ENCODE assay signal across 11 cellular contexts in the genomic region with DNA sequence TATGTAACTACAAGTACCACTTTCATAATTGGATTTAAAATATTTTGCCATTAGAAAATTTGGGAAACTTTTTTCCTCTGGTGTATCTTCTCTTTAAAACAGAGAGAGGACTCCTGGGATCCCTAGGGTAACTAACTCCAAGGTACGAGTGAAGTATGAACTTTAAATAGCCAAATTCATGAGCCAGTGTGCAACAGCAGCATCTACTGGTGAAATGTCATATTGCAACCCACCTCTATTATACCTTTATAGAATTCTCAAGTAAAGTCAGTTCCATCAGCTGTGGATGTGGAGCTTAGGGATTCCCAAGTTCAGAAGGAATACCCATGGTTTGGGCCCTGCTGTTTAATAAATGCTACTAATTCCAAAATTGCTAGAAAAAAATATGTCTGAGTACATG.
DNase-seq lines count a peak whose midpoint lies in the region; ATAC-seq, FAIRE-seq and TF ChIP-seq lines count a peak whose summit lies in the region.
"Had no signal": no experiment of that assay in that cellular context is flagged by ENCODE, and none has a peak within 500 bp of the region (broad histone marks: within the 10 kb centered on the region; RNA-seq: fewer than 3 reads in every experiment).

No MANE protein-coding gene starts in this region.

- H3K4me2 ChIP-seq in Loucy (ENCODE audit: low read depth, low read length, poor library complexity, severe bottlenecking) (no peak overlapping the region), endothelial cell of umbilical vein (ENCODE audit: insufficient read depth, low read length) (no peak overlapping the region)

- H3K4me1 Mint-ChIP-seq in progenitor cell of endocrine pancreas (ENCODE audit: low read depth) (no peaks in the 10 kb centered on the region), T-helper 17 cell (no peaks in the 10 kb centered on the region)

- H3K79me2 ChIP-seq in Loucy (ENCODE audit: insufficient read depth, low read length), result no peaks in the 10 kb centered on the region
- H3K79me2 ChIP-seq in endothelial cell of umbilical vein (ENCODE audit: control insufficient read depth, insufficient read depth, low read length), result no peaks in the 10 kb centered on the region

- no peak overlapping the region for H3K27ac ChIP-seq in endothelial cell of umbilical vein (ENCODE audit: insufficient read depth, low read depth, low read length)

- H3K9me2 ChIP-seq in Loucy (replicated peaks; ENCODE audit: low read depth, low read length), result no peaks in the 10 kb centered on the region

- no peaks in the 10 kb centered on the region for H3K36me3 ChIP-seq in Loucy (ENCODE audit: insufficient read depth, low read length)
- peaks cover 2 to 29% of the 10 kb centered on the region in 2 experiments for H3K36me3 ChIP-seq in endothelial cell of umbilical vein (ENCODE audit: control insufficient read depth in 2 of 2, extremely low read depth in 1 of 2, insufficient read depth in 2 of 2, low read length in 2 of 2)

- H3K27ac Mint-ChIP-seq in progenitor cell of endocrine pancreas (no peak overlapping the region), T-helper 17 cell (no peak overlapping the region)

- no peak overlapping the region for H3K4me3 ChIP-seq in GM12865 (ENCODE audit: low read depth, low read length)
- H3K4me3 ChIP-seq in Loucy (ENCODE audit: low read length, poor library complexity, severe bottlenecking), result no peak overlapping the region
- H3K4me3 ChIP-seq in endothelial cell of umbilical vein (replicated peaks in 1 of 3; ENCODE audit: insufficient read depth in 1 of 3, low read depth in 1 of 3, low read length in 3 of 3), result no peak overlapping the region

- FAIRE-seq in endothelial cell of umbilical vein (lab: Jason Lieb, UNC), result no peak

- CTCF ChIA-PET in endothelial cell of umbilical vein (lab: Charles Lee), result no interaction called here

- TF ChIP-seq CTCF in GM12865 (IDR thresholded peaks at IDR 0.05; ENCODE audit: insufficient read depth, low read depth, low read length, missing control alignments) (peak; percentile 29), Loucy (conservative IDR thresholded peaks at IDR 0.05; ENCODE audit: low read length) (peak; percentile 46), endothelial cell of umbilical vein (IDR thresholded peaks at IDR 0.05; ENCODE audit: extremely low read depth in 1 of 2, insufficient read depth in 1 of 2, low read depth in 1 of 2, low read length in 2 of 2) (peak; percentile 22), progenitor cell of endocrine pancreas (IDR thresholded peaks at IDR 0.05; ENCODE audit: unreplicated experiment) (peak; percentile 26)

- POLR2A ChIA-PET in endothelial cell of umbilical vein (lab: Charles Lee), result no interaction called here

- peaks cover 3% of the 10 kb centered on the region for H3K9me3 Mint-ChIP-seq in progenitor cell of endocrine pancreas (ENCODE audit: low read depth)

- H3K4me3 Mint-ChIP-seq in progenitor cell of endocrine pancreas (ENCODE audit: low read depth) (no peak overlapping the region), T-helper 17 cell (no peak overlapping the region)

- H4K20me1 ChIP-seq in Loucy (ENCODE audit: insufficient read depth, low read length, poor library complexity, severe bottlenecking), result no peaks in the 10 kb centered on the region
- no peaks in the 10 kb centered on the region for H4K20me1 ChIP-seq in endothelial cell of umbilical vein (replicated peaks; ENCODE audit: control insufficient read depth, extremely low read depth, insufficient read depth, low read length)

- H3F3A ChIP-seq in Loucy (ENCODE audit: low read depth), result no peaks in the 10 kb centered on the region

- no peaks in the 10 kb centered on the region for H3K9me1 ChIP-seq in endothelial cell of umbilical vein (replicated peaks; ENCODE audit: control insufficient read depth, extremely low read depth, insufficient read depth, low read length)

- no peak for TF ChIP-seq POLR2A in endothelial cell of umbilical vein (IDR thresholded peaks at IDR 0.05; ENCODE audit: low read depth, low read length)

- intact Hi-C loops in endothelial cell of umbilical vein (cut with micrococcal nuclease), result loop anchor here (5.0 to 10.0 kb wide), 2 partner anchors 813 to 956 kb away; no protein-coding TSS in a partner anchor

- H3K9me3 ChIP-seq in Loucy (ENCODE audit: insufficient read depth, low read depth, low read length), result peaks cover 3% of the 10 kb centered on the region; the same call in 1 of the 2 replicates
- H3K9me3 ChIP-seq in endothelial cell of umbilical vein (replicated peaks; ENCODE audit: control insufficient read depth, insufficient read depth, low read length), result no peaks in the 10 kb centered on the region
- H3K9me3 ChIP-seq in T-helper 17 cell (ENCODE audit: control insufficient read depth, low read length, poor library complexity, severe bottlenecking), result no peaks in the 10 kb centered on the region

- dilution Hi-C loops in endothelial cell of umbilical vein (cut with MboI; ENCODE audit: extremely low pct_ligation_motif_present, low sequenced_read_pairs), result no loop called here

- no TSS peak for BruUV-seq in endothelial cell of umbilical vein (replicated peaks; lab: Mats Ljungman, UMichigan)

- peak; percentile 7 for DNase-seq in GM12865 (ENCODE audit: low read depth)
- DNase-seq in endothelial cell of umbilical vein (ENCODE audit: low read depth, low spot score), result no peak
- DNase-seq in progenitor cell of endocrine pancreas (ENCODE audit: low spot score, unreplicated experiment), result no peak
- DNase-seq in mesenteric fat pad (ENCODE audit: low spot score), result no peak
- DNase-seq in T-helper 17 cell, result no peak
- DNase-seq: cortex of kidney, HCEC 1CT, hippocampal formation, NCI-H526 had no signal

- H3K9ac ChIP-seq in Loucy (ENCODE audit: low read depth, low read length, poor library complexity, severe bottlenecking) (no peak overlapping the region), endothelial cell of umbilical vein (replicated peaks; ENCODE audit: extremely low read depth, insufficient read depth, low read length) (no peak overlapping the region)

- ATAC-seq in GM19023 (IDR thresholded peaks at IDR 0.05; ENCODE audit: unreplicated experiment), result no peak
- no peak for ATAC-seq in T-helper 17 cell

- H3K36me3 Mint-ChIP-seq in progenitor cell of endocrine pancreas (ENCODE audit: insufficient read depth) (no peaks in the 10 kb centered on the region), T-helper 17 cell (ENCODE audit: low read depth) (no peaks in the 10 kb centered on the region)

- H2AFZ ChIP-seq in Loucy (ENCODE audit: low read length), result no peak overlapping the region
- H2AFZ ChIP-seq in endothelial cell of umbilical vein (ENCODE audit: low read depth, low read length), result no peak overlapping the region

- H3K4me1 ChIP-seq in Loucy (ENCODE audit: insufficient read depth, low read length, poor library complexity, severe bottlenecking), result no peaks in the 10 kb centered on the region
- no peaks in the 10 kb centered on the region for H3K4me1 ChIP-seq in endothelial cell of umbilical vein (ENCODE audit: control insufficient read depth, extremely low read depth, insufficient read depth, low read length)

- no peaks in the 10 kb centered on the region for H3K27me3 ChIP-seq in Loucy (ENCODE audit: insufficient read depth, low read length, poor library complexity, severe bottlenecking)
- no peaks in the 10 kb centered on the region for H3K27me3 ChIP-seq in endothelial cell of umbilical vein (ENCODE audit: control insufficient read depth in 2 of 2, insufficient read depth in 2 of 2, low read length in 2 of 2)

- peaks cover 17% of the 10 kb centered on the region for H3K27me3 Mint-ChIP-seq in progenitor cell of endocrine pancreas
- no peaks in the 10 kb centered on the region for H3K27me3 Mint-ChIP-seq in T-helper 17 cell

TF ChIP-seq in endothelial cell of umbilical vein, 7 proteins besides CTCF, POLR2A, EP300 and RAD21:
- no peak for TF ChIP-seq MYC (IDR thresholded peaks at IDR 0.05; ENCODE audit: low read depth, low read length)
- no peak for TF ChIP-seq JUN (IDR thresholded peaks at IDR 0.05; ENCODE audit: borderline replicate concordance, insufficient read depth, insufficient read length, low read depth)
- TF ChIP-seq GATA2 (IDR thresholded peaks at IDR 0.05; ENCODE audit: insufficient read depth, insufficient read length, low read depth, low read length), result no peak
- no peak for TF ChIP-seq FOS (IDR thresholded peaks at IDR 0.05; ENCODE audit: borderline replicate concordance, insufficient read depth, low read length)
- TF ChIP-seq, protein P1, sequence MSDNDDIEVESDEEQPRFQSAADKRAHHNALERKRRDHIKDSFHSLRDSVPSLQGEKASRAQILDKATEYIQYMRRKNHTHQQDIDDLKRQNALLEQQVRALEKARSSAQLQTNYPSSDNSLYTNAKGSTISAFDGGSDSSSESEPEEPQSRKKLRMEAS (IDR thresholded peaks at IDR 0.05; ENCODE audit: insufficient read depth, insufficient read length), result no peak
- TF ChIP-seq POLR2AphosphoS5 (IDR thresholded peaks at IDR 0.05; ENCODE audit: insufficient read depth, low read depth, low read length), result no peak
- no peak for TF ChIP-seq EZH2 (IDR thresholded peaks at IDR 0.05; ENCODE audit: borderline replicate concordance, low read depth, low read length, severe bottlenecking)
TF ChIP-seq in endothelial cell of umbilical vein: peak in this region for 0.
